In genomic region chr1:116325922-116326321, GRCh38 we compare ENCODE assay signal across 11 cellular contexts. TPM values are rescaled to one million over a fixed set of nuclear protein-coding genes. Genes with fewer than 3 reads are reported as not detected.
DNase-seq lines count a peak whose midpoint lies in the region; ATAC-seq and TF ChIP-seq lines count a peak whose summit lies in the region.
"Had no signal": no experiment of that assay in that cellular context is flagged by ENCODE, and none has a peak within 500 bp of the region (broad histone marks: within the 10 kb centered on the region; RNA-seq: fewer than 3 reads in every experiment).

No MANE protein-coding gene starts in this region.

- H3K36me3 ChIP-seq in KOPT-K1 (ENCODE audit: insufficient read depth, low read length), result no peaks in the 10 kb centered on the region

- H3K4me3 Mint-ChIP-seq in activated naive CD8-positive, alpha-beta T cell treated with anti-CD3 and anti-CD28 coated beads, Interleukin-2, amount 50 U/mL, for 24 hours, result peak overlapping the region; percentile 32
- H3K4me3 Mint-ChIP-seq in osteocyte (ENCODE audit: unreplicated experiment), result no peak overlapping the region

- peak; percentile 67 for ATAC-seq in activated naive CD8-positive, alpha-beta T cell treated with anti-CD3 and anti-CD28 coated beads, Interleukin-2, amount 50 U/mL, for 24 hours

- peaks cover 58% of the 10 kb centered on the region for H3K4me1 Mint-ChIP-seq in activated naive CD8-positive, alpha-beta T cell treated with anti-CD3 and anti-CD28 coated beads, Interleukin-2, amount 50 U/mL, for 24 hours
- peaks cover 15% of the 10 kb centered on the region for H3K4me1 Mint-ChIP-seq in osteocyte (ENCODE audit: unreplicated experiment)

- H3K36me3 Mint-ChIP-seq in activated naive CD8-positive, alpha-beta T cell treated with anti-CD3 and anti-CD28 coated beads, Interleukin-2, amount 50 U/mL, for 24 hours (ENCODE audit: low read depth), result no peaks in the 10 kb centered on the region
- H3K36me3 Mint-ChIP-seq in osteocyte (ENCODE audit: unreplicated experiment), result no peaks in the 10 kb centered on the region

- no peaks in the 10 kb centered on the region for H3K27me3 Mint-ChIP-seq in activated naive CD8-positive, alpha-beta T cell treated with anti-CD3 and anti-CD28 coated beads, Interleukin-2, amount 50 U/mL, for 24 hours
- peaks cover 20% of the 10 kb centered on the region for H3K27me3 Mint-ChIP-seq in osteocyte (ENCODE audit: unreplicated experiment)

- no peaks in the 10 kb centered on the region for H3K9me3 Mint-ChIP-seq in activated naive CD8-positive, alpha-beta T cell treated with anti-CD3 and anti-CD28 coated beads, Interleukin-2, amount 50 U/mL, for 24 hours
- H3K9me3 Mint-ChIP-seq in osteocyte (ENCODE audit: unreplicated experiment), result no peaks in the 10 kb centered on the region

- DNase-seq in activated CD4-positive, alpha-beta T cell treated with anti-CD3 and anti-CD28 coated beads for 48 hours, result peak; percentile 44
- peak; percentile 29 for DNase-seq in activated naive CD8-positive, alpha-beta T cell treated with anti-CD3 and anti-CD28 coated beads, Interleukin-2, amount 50 U/mL, for 24 hours
- peak; percentile 10 for DNase-seq in stimulated activated CD4-positive, alpha-beta T cell treated with anti-CD3 and anti-CD28 coated beads, Interleukin-4, amount 100 ng/mL, for 1 hour
- DNase-seq in NCI-H1417 treated with DMSO at 0.1 percent for 48 hours (lab: John Stamatoyannopoulos, UW) (no peak), inferior parietal cortex (ENCODE audit: extremely low spot score) (no peak), globus pallidus (ENCODE audit: low spot score) (no peak), osteocyte (ENCODE audit: extremely low spot score, unreplicated experiment) (no peak)
- DNase-seq: anterior cingulate cortex, GF-D8, NCI-H1105 treated with DMSO at 0.1 percent for 48 hours had no signal

- peak overlapping the region; percentile 91 for H3K27ac Mint-ChIP-seq in activated naive CD8-positive, alpha-beta T cell treated with anti-CD3 and anti-CD28 coated beads, Interleukin-2, amount 50 U/mL, for 24 hours
- no peak overlapping the region for H3K27ac Mint-ChIP-seq in osteocyte (ENCODE audit: unreplicated experiment)

- TF ChIP-seq CTCF in osteocyte (IDR thresholded peaks at IDR 0.05), result no peak

- peak overlapping the region; percentile 79 for H3K27ac ChIP-seq in KOPT-K1 (ENCODE audit: low read depth, low read length, poor library complexity, severe bottlenecking)

- no peaks in the 10 kb centered on the region for H3K9me3 ChIP-seq in KOPT-K1 (ENCODE audit: insufficient read depth, low read length, poor library complexity, severe bottlenecking)

RNA-seq across cellular contexts. Expression of gene ATP1A1, which starts 47.1 kb away (rescaled TPM):
- 213 TPM in 2 replicates for total RNA-seq in osteocyte

Comparison
In these comparisons a context has a peak if more than half of its experiments do, and no peak if none do; other contexts are left out.
1. DNase-seq: peak in activated CD4-positive, alpha-beta T cell treated with anti-CD3 and anti-CD28 coated beads for 48 hours (single experiment), activated naive CD8-positive, alpha-beta T cell treated with anti-CD3 and anti-CD28 coated beads, Interleukin-2, amount 50 U/mL, for 24 hours (single experiment) and stimulated activated CD4-positive, alpha-beta T cell treated with anti-CD3 and anti-CD28 coated beads, Interleukin-4, amount 100 ng/mL, for 1 hour (single experiment); none in NCI-H1417 treated with DMSO at 0.1 percent for 48 hours (single experiment), inferior parietal cortex (single experiment), globus pallidus (single experiment) and osteocyte (single experiment).